ENCODE assay signal across 22 cellular contexts in the genomic region with DNA sequence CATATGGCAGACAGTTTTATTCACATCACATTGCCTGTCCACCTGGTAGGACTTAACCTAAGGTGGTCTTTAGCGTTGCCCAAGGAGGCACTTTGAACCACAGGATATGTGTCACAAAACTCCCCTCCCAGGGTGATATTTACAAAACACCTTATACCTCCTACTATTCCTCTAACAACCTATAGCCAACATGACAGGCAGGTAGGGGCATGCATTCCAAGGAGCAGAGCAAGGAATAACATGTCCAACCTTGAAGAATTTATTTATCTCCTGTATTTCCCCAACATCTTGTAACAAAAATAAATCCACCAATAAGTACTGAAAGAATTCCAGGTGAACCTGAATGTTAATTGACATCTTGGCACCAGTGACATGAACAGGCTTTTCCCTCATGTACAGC.
DNase-seq lines count a peak whose midpoint lies in the region; ATAC-seq, FAIRE-seq and TF ChIP-seq lines count a peak whose summit lies in the region.
"Had no signal": no experiment of that assay in that cellular context is flagged by ENCODE, and none has a peak within 500 bp of the region (broad histone marks: within the 10 kb centered on the region; RNA-seq: fewer than 3 reads in every experiment).

No MANE protein-coding gene starts in this region.

- H3K9me3 ChIP-seq in smooth muscle cell (replicated peaks; ENCODE audit: low read depth): no peaks in the 10 kb centered on the region
- H3K9me3 ChIP-seq: A549; BLaER1 treated with 17β-estradiol and CSF1 and Interleukin-3, amounts not matched to agents 10 nM and 100 nM; Caco-2 had no signal

- no peak overlapping the region for H3K4me2 ChIP-seq in smooth muscle cell
- H3K4me2 ChIP-seq: A549; BLaER1 treated with 17β-estradiol and CSF1 and Interleukin-3, amounts not matched to agents 10 nM and 100 nM had no signal

- no peak for TF ChIP-seq POLR2A in GM12891 (IDR thresholded peaks at IDR 0.05; ENCODE audit: low read depth, low read length)

- no peaks in the 10 kb centered on the region for H3K36me3 ChIP-seq in smooth muscle cell (ENCODE audit: low read depth)
- H3K36me3 ChIP-seq: BLaER1 treated with 17β-estradiol and CSF1 and Interleukin-3, amounts not matched to agents 10 nM and 100 nM had no signal

- H3K9ac ChIP-seq in smooth muscle cell (ENCODE audit: low read depth): no peak overlapping the region
- H3K9ac ChIP-seq: BLaER1 treated with 17β-estradiol and CSF1 and Interleukin-3, amounts not matched to agents 10 nM and 100 nM had no signal

- H3K4me1 ChIP-seq in foreskin keratinocyte (no peaks in the 10 kb centered on the region), smooth muscle cell (ENCODE audit: low read depth) (no peaks in the 10 kb centered on the region)
- H3K4me1 ChIP-seq: A549, Caco-2 had no signal

- H4K20me1 ChIP-seq in smooth muscle cell (ENCODE audit: low read depth): no peaks in the 10 kb centered on the region
- H4K20me1 ChIP-seq: BLaER1 treated with 17β-estradiol and CSF1 and Interleukin-3, amounts not matched to agents 10 nM and 100 nM had no signal

- no peaks in the 10 kb centered on the region for H3K79me2 ChIP-seq in smooth muscle cell (ENCODE audit: low read depth)

- DNase-seq in GM12891 (ENCODE audit: insufficient read length, low spot score): no peak
- no peak for DNase-seq in GM19239 (ENCODE audit: insufficient read length, low spot score)
- peak; percentile 74 for DNase-seq in epithelial cell of esophagus (ENCODE audit: low read depth)
- peak; percentile 40 to 75 for DNase-seq in foreskin keratinocyte
- no peak for DNase-seq in GM10266 (ENCODE audit: extremely low spot score)
- no peak for DNase-seq in central memory CD4-positive, alpha-beta T cell
- no peak for DNase-seq in smooth muscle cell (lab: John Stamatoyannopoulos, UW; ENCODE audit: unreplicated experiment)
- no peak for DNase-seq in A172 (ENCODE audit: low spot score)
- DNase-seq: 8988T; AML-193; Caco-2; Calu3; CD4-positive, alpha-beta T cell; CD8-positive, alpha-beta T cell; DMS79 treated with DMSO at 0.1 percent for 48 hours; GF-D8 had no signal

- H3K4me3 ChIP-seq in epithelial cell of esophagus (ENCODE audit: low read length) (no peak overlapping the region), smooth muscle cell (no peak overlapping the region)
- H3K4me3 ChIP-seq: A549; BLaER1 treated with 17β-estradiol and CSF1 and Interleukin-3, amounts not matched to agents 10 nM and 100 nM; GM12878 had no signal

- no peaks in the 10 kb centered on the region for H3K27me3 ChIP-seq in foreskin keratinocyte
- no peaks in the 10 kb centered on the region for H3K27me3 ChIP-seq in smooth muscle cell (ENCODE audit: low read depth)
- H3K27me3 ChIP-seq: BLaER1 treated with 17β-estradiol and CSF1 and Interleukin-3, amounts not matched to agents 10 nM and 100 nM had no signal

- no peak overlapping the region for H3K27ac ChIP-seq in foreskin keratinocyte
- no peak overlapping the region for H3K27ac ChIP-seq in smooth muscle cell (ENCODE audit: low read depth)
- H3K27ac ChIP-seq: A549; BLaER1 treated with 17β-estradiol and CSF1 and Interleukin-3, amounts not matched to agents 10 nM and 100 nM; C4-2B had no signal

- peak; percentile 28 for FAIRE-seq in GM12891 (lab: Jason Lieb, UNC)
- FAIRE-seq in GM19239 (lab: Jason Lieb, UNC): peak; percentile 64
- FAIRE-seq: A549, D721Med, G401.6, GM12878 had no signal

- no peak overlapping the region for H2AFZ ChIP-seq in smooth muscle cell (ENCODE audit: low read depth)

- peak; percentile 25 for ATAC-seq in foreskin keratinocyte
- ATAC-seq: A549; CD8-positive, alpha-beta T cell; GM12878 had no signal

- WGBS in smooth muscle cell (ENCODE audit: low lambda C conversion rate): 92% methylated on average over 1 of the region's 1 CpG

- TF ChIP-seq CTCF in epithelial cell of esophagus (IDR thresholded peaks at IDR 0.05; ENCODE audit: insufficient read depth, low read depth, low read length, missing control alignments): no peak
- TF ChIP-seq CTCF in foreskin keratinocyte (conservative IDR thresholded peaks at IDR 0.05): no peak
- TF ChIP-seq CTCF in GM10266 (IDR thresholded peaks at IDR 0.05; ENCODE audit: control insufficient read depth, insufficient read depth, low read depth, missing control alignments): no peak
- no peak for TF ChIP-seq CTCF in smooth muscle cell (IDR thresholded peaks at IDR 0.05; ENCODE audit: borderline replicate concordance, insufficient read depth, poor library complexity, severe bottlenecking)

- H3F3A ChIP-seq in smooth muscle cell (ENCODE audit: low read depth): no peaks in the 10 kb centered on the region

TF ChIP-seq in GM12891, 5 proteins besides CTCF, POLR2A, EP300 and RAD21:
- no peak for TF ChIP-seq POLR2AphosphoS5 (IDR thresholded peaks at IDR 0.05; ENCODE audit: low read depth, low read length)
- TF ChIP-seq POU2F2 (IDR thresholded peaks at IDR 0.05; ENCODE audit: low read depth, low read length): no peak
- TF ChIP-seq TAF1 (IDR thresholded peaks at IDR 0.05; ENCODE audit: low read depth, low read length): no peak
- TF ChIP-seq PAX5 (IDR thresholded peaks at IDR 0.05; ENCODE audit: insufficient read depth, low read length, severe bottlenecking): no peak
- TF ChIP-seq SPI1 (IDR thresholded peaks at IDR 0.05; ENCODE audit: low read depth, low read length): no peak

Comparison
In these comparisons a context has a peak if more than half of its experiments do, and no peak if none do; other contexts are left out.
1. DNase-seq: peak in epithelial cell of esophagus (single experiment) and foreskin keratinocyte (2 of 2); none in GM12891 (single experiment), GM19239 (single experiment), GM10266 (single experiment), central memory CD4-positive, alpha-beta T cell (single experiment), smooth muscle cell (single experiment) and A172 (single experiment).